In genomic region chr15:80059786-80060489, GRCh38 we compare ENCODE assay signal across 7 cellular contexts. TPM values are rescaled to one million over a fixed set of nuclear protein-coding genes. Genes with fewer than 3 reads are reported as not detected.
A peak's percentile ranks its signal among the peaks of the same experiment; 100 is the strongest.
DNase-seq lines count a peak whose midpoint lies in the region; ATAC-seq, FAIRE-seq and TF ChIP-seq lines count a peak whose summit lies in the region.

No MANE protein-coding gene starts in this region.

- peak; percentile 48 for ATAC-seq in GM21619 (IDR thresholded peaks at IDR 0.05; ENCODE audit: unreplicated experiment)
- ATAC-seq in HepG2, result peak; percentile 72

- H4K20me1 ChIP-seq in HepG2 (ENCODE audit: insufficient read depth, low read length), result peaks cover 19% of the 10 kb centered on the region

- in situ Hi-C loops in HepG2 (cut with HindIII; ENCODE audit: extremely low pct_ligation_motif_present, low pct_unique_long_range_greater_than_20kb), result loop anchor here (5.0 kb wide), 1 partner anchor 112 kb away; no protein-coding TSS in a partner anchor

- peak overlapping the region; percentile 91 for H3K9ac ChIP-seq in HepG2 (ENCODE audit: insufficient read depth, low read depth, low read length)

- peaks cover 49% of the 10 kb centered on the region for H3K79me2 ChIP-seq in HepG2 (ENCODE audit: insufficient read depth, low read length)

- H3K4me1 ChIP-seq in HepG2 (ENCODE audit: insufficient read depth, low read length), result peaks cover 42% of the 10 kb centered on the region

- no peak for FAIRE-seq in HepG2 (lab: Jason Lieb, UNC)

- H3K4me3 ChIP-seq in GM12864 (ENCODE audit: low read depth, low read length), result peak overlapping the region; percentile 94
- H3K4me3 ChIP-seq in Jurkat, Clone E6-1 (ENCODE audit: low read length), result peak overlapping the region; percentile 67
- peak overlapping the region; percentile 59 to 97 (median 77) for H3K4me3 ChIP-seq in HepG2 (replicated peaks in 1 of 3; ENCODE audit: insufficient read depth in 1 of 3, low read depth in 2 of 3, low read length in 3 of 3)

- TF ChIP-seq CTCF in GM12864 (IDR thresholded peaks at IDR 0.05; ENCODE audit: low read depth, low read length, missing control alignments) (no peak), HepG2 (CRISPR knock-in tag; IDR thresholded peaks at IDR 0.05) (no peak)

- H2AFZ ChIP-seq in HepG2 (ENCODE audit: low read length), result no peak overlapping the region

- H3K27ac ChIP-seq in cingulate gyrus (ENCODE audit: low read depth, low read length) (peak overlapping the region; percentile 60), HepG2 (ENCODE audit: extremely low read length, insufficient read depth, low read length) (peak overlapping the region; percentile 94)

- no peak for TF ChIP-seq POLR2A in HepG2 (IDR thresholded peaks at IDR 0.05; ENCODE audit: insufficient read depth in 1 of 2, low read depth in 2 of 2, low read length in 2 of 2)

- intact Hi-C loops in HepG2 (cut with micrococcal nuclease; ENCODE audit: unreplicated experiment), result loop anchor here (1.0 to 10.0 kb wide), 3 partner anchors 65 to 137 kb away; no protein-coding TSS in a partner anchor

- no peaks in the 10 kb centered on the region for H3K9me3 ChIP-seq in HepG2 (ENCODE audit: low read length)

- H3K36me3 ChIP-seq in HepG2 (replicated peaks in 1 of 2; ENCODE audit: control insufficient read depth in 1 of 2, insufficient read depth in 2 of 2, low read length in 2 of 2), result no peaks in the 10 kb centered on the region

- CTCF ChIA-PET in HepG2 (lab: Yijun Ruan, JAX; ENCODE audit: low intra/inter-chr PET ratio, low total read pairs), result interaction anchor here (0.6 kb wide), 1 partner anchor 175 kb away, joined by 4 read pairs; no protein-coding TSS in a partner anchor

- no TSS peak for BruUV-seq in HepG2 (replicated peaks; lab: Mats Ljungman, UMichigan)

- no peaks in the 10 kb centered on the region for H3K27me3 ChIP-seq in HepG2 (ENCODE audit: control insufficient read depth in 1 of 2, insufficient read depth in 2 of 2, low read length in 2 of 2)

- H3K4me2 ChIP-seq in HepG2 (ENCODE audit: low read depth, low read length), result peak overlapping the region; percentile 69

- no peak; the same call in 1 of the 2 replicates for TF ChIP-seq RAD21 in HepG2 (CRISPR knock-in tag; IDR thresholded peaks at IDR 0.05)

- POLR2A ChIA-PET in HepG2 (lab: Yijun Ruan, JAX), result interaction anchor here (1.3 to 2.0 kb wide), 10 partner anchors 12 to 164 kb away, joined by 4 to 17 read pairs (median 6); partner anchors contain the start of gene FAH

- DNase-seq in GM12864 (ENCODE audit: low read depth) (no peak), T follicular helper cell (ENCODE audit: low read depth) (peak; percentile 37), HepG2 (ENCODE audit: low spot score) (peak; percentile 24)
- peak; percentile 26 for DNase-seq in Jurkat, Clone E6-1 (ENCODE audit: low read depth, low spot score)
- DNase-seq in stimulated activated CD4-positive, alpha-beta T cell treated with anti-CD3 and anti-CD28 coated beads, Interleukin-4, amount 100 ng/mL, for 48 hours (ENCODE audit: low read depth in 2 of 2), result peak; percentile 69 to 71

- under 1% methylated on average over 7 of the region's 72 CpGs for WGBS in HepG2 (ENCODE audit: low lambda C conversion rate)

- TF ChIP-seq EP300 in HepG2 (IDR thresholded peaks at IDR 0.05; ENCODE audit: low read depth in 2 of 2, low read length in 2 of 2), result no peak
- no peak for TF ChIP-seq EP300 in HepG2 (CRISPR knock-in tag; IDR thresholded peaks at IDR 0.05; ENCODE audit: borderline replicate concordance)

TF ChIP-seq in HepG2, 621 proteins besides CTCF, POLR2A, EP300 and RAD21 (continues in another document):
- TF ChIP-seq RFX1 (IDR thresholded peaks at IDR 0.05) (no peak), ZNF724P (CRISPR knock-in tag; IDR thresholded peaks at IDR 0.05; ENCODE audit: borderline replicate concordance) (no peak), FUBP1 (CRISPR knock-in tag; IDR thresholded peaks at IDR 0.05; ENCODE audit: borderline replicate concordance) (no peak), ZBTB8A (CRISPR knock-in tag; IDR thresholded peaks at IDR 0.05; ENCODE audit: borderline replicate concordance, low read depth) (no peak), CHD2 (IDR thresholded peaks at IDR 0.05; ENCODE audit: low read depth, low read length) (peak; percentile 69; the same call in 1 of the 2 replicates), YY1 (IDR thresholded peaks at IDR 0.05; ENCODE audit: insufficient read depth, insufficient replicate concordance, low read depth, low read length) (peak; percentile 31), ZNF556 (CRISPR knock-in tag; IDR thresholded peaks at IDR 0.05; ENCODE audit: borderline replicate concordance) (no peak), ELF4 (CRISPR knock-in tag; IDR thresholded peaks at IDR 0.05; ENCODE audit: borderline replicate concordance) (no peak), RELA (CRISPR knock-in tag; IDR thresholded peaks at IDR 0.05) (no peak), HNF4G (IDR thresholded peaks at IDR 0.05; ENCODE audit: borderline replicate concordance, low read depth, low read length) (peak; percentile 11; the same call in 1 of the 2 replicates), HNF4G (CRISPR knock-in tag; IDR thresholded peaks at IDR 0.05; ENCODE audit: borderline replicate concordance, low read depth) (no peak), TAF1 (CRISPR knock-in tag; IDR thresholded peaks at IDR 0.05) (peak; percentile 6; the same call in 1 of the 2 replicates), PAWR (CRISPR knock-in tag; IDR thresholded peaks at IDR 0.05; ENCODE audit: borderline replicate concordance) (no peak), NR1H2 (CRISPR knock-in tag; IDR thresholded peaks at IDR 0.05; ENCODE audit: borderline replicate concordance, low read depth) (no peak), SNAPC2 (CRISPR knock-in tag; IDR thresholded peaks at IDR 0.05) (no peak), ZNF776 (CRISPR knock-in tag; IDR thresholded peaks at IDR 0.05) (0 out of 2 replicates have a peak, but pooled peaks have one; percentile 27), ZNF841 (CRISPR knock-in tag; IDR thresholded peaks at IDR 0.05; ENCODE audit: borderline replicate concordance) (no peak), NFKB2 (CRISPR knock-in tag; IDR thresholded peaks at IDR 0.05; ENCODE audit: borderline replicate concordance) (no peak), NKX3-1 (CRISPR knock-in tag; IDR thresholded peaks at IDR 0.05) (no peak), ZNF510 (CRISPR knock-in tag; IDR thresholded peaks at IDR 0.05; ENCODE audit: low read depth) (no peak), ZNF451 (CRISPR knock-in tag; IDR thresholded peaks at IDR 0.05) (peak; percentile 37; the same call in 1 of the 2 replicates), KLF9 (CRISPR knock-in tag; IDR thresholded peaks at IDR 0.05; ENCODE audit: low read depth) (no peak), ZNF292 (CRISPR knock-in tag; IDR thresholded peaks at IDR 0.05; ENCODE audit: borderline replicate concordance, low read depth) (no peak), MXI1 (IDR thresholded peaks at IDR 0.05; ENCODE audit: borderline replicate concordance, low read depth, low read length) (peak; percentile 32; the same call in 1 of the 3 replicates), SMARCC2 (IDR thresholded peaks at IDR 0.05) (no peak), PCBP1 (IDR thresholded peaks at IDR 0.05; ENCODE audit: borderline replicate concordance, low read depth, low read length) (no peak)

RNA-seq across cellular contexts. Expression of gene ZFAND6, which starts 0.5 kb away (rescaled TPM):
- 82.5 TPM for polyA plus RNA-seq in Jurkat, Clone E6-1 (2012; ENCODE audit: insufficient read depth, insufficient read length)
- total RNA-seq in HepG2 (2016; rRNA removed; fragmentation: Illumina TruSeq; extraction: Trizol), result 84.2 and 116 TPM in 2 replicates
- 163 and 169 TPM in 2 replicates for total RNA-seq in HepG2 (2016; cell fraction: cytosol; rRNA removed; fragmentation: Illumina TruSeq; extraction: Trizol; ENCODE audit: low read depth)
- total RNA-seq in HepG2 (2016; cell fraction: insoluble cytoplasmic fraction; rRNA removed; fragmentation: Illumina TruSeq; extraction: Trizol), result 84.8 and 120 TPM in 2 replicates
- total RNA-seq in HepG2 (2016; cell fraction: membrane; rRNA removed; fragmentation: Illumina TruSeq; extraction: Trizol), result 61.5 and 72.0 TPM in 2 replicates
- total RNA-seq in HepG2 (2016; cell fraction: nucleus; rRNA removed; fragmentation: Illumina TruSeq; extraction: Trizol), result 53.8 and 55.3 TPM in 2 replicates
- 107 and 115 TPM in 2 replicates for polyA plus RNA-seq in HepG2 (2011; rRNA removed)
- 73.1 and 90.8 TPM in 2 replicates for polyA plus RNA-seq in HepG2 (2011; cell fraction: cytosol; rRNA removed)
- polyA plus RNA-seq in HepG2 (2011; cell fraction: nucleus; rRNA removed), result 23.5 and 26.7 TPM in 2 replicates
- 56.0 and 64.2 TPM in 2 replicates for polyA plus RNA-seq in HepG2 (2012)
- 14.8 and 17.1 TPM in 2 replicates for polyA plus RNA-seq in HepG2 (2016; cell fraction: cytosol; fragmentation: Illumina TruSeq; extraction: Trizol; ENCODE audit: low read depth)
- polyA plus RNA-seq in HepG2 (2016; cell fraction: insoluble cytoplasmic fraction; fragmentation: Illumina TruSeq; extraction: Trizol; ENCODE audit: low read depth), result 108 and 110 TPM in 2 replicates
- polyA plus RNA-seq in HepG2 (2016; cell fraction: membrane; fragmentation: Illumina TruSeq; extraction: Trizol; ENCODE audit: low read depth), result 27.8 and 29.0 TPM in 2 replicates
- 53.6 and 59.5 TPM in 2 replicates for polyA plus RNA-seq in HepG2 (2016; cell fraction: nucleus; fragmentation: Illumina TruSeq; extraction: Trizol; ENCODE audit: insufficient read depth, low read depth)
- 52.9 and 70.2 TPM in 2 replicates for polyA minus RNA-seq in HepG2 (2011; rRNA and poly(A)+ RNA removed; ENCODE audit: low replicate concordance)
- 77.0 and 77.7 TPM in 2 replicates for polyA minus RNA-seq in HepG2 (2011; cell fraction: cytosol; rRNA and poly(A)+ RNA removed)
- 80.9 and 83.3 TPM in 2 replicates for polyA minus RNA-seq in HepG2 (2011; cell fraction: nucleus; rRNA and poly(A)+ RNA removed)
